Comparison of ENCODE assay signal across 8 cellular contexts in the genomic region with DNA sequence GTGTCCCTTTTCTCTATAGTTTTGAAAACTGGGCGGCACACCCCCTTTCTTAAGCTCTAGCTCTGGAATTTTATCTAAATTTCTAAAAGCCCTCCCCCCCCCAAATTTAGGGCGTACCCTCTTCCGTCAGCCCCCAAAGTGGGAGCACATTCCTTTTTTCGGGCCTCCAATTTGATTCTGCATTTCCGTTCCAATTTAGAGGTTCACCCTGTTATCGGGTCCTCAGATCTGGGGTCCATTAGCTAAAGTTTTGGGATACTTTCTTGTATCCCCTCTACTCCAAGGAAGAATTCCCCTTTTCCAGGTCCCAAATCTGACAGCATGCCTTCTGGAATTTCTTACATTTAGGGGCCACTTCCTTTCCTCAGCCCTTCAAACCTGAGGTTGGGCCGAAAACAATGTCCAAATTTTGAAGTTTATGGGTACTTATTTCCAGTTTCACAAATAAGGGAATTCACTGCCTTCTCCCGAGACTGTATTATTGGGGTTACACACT. TPM values are rescaled to one million over a fixed set of nuclear protein-coding genes. Genes with fewer than 3 reads are reported as not detected.
DNase-seq lines count a peak whose midpoint lies in the region; ATAC-seq and TF ChIP-seq lines count a peak whose summit lies in the region.

No MANE protein-coding gene starts in this region.

- peak; percentile 31 for DNase-seq in H7
- DNase-seq in WTC11 (ENCODE audit: low spot score): no peak
- DNase-seq in pons (ENCODE audit: low spot score): no peak
- no peak for DNase-seq in stimulated activated CD4-positive, alpha-beta T cell treated with anti-CD3 and anti-CD28 coated beads, Interleukin-1b, Interleukin-23, amount 100 ng/mL, for 48 hours
- no peak for DNase-seq in iPS-NIHi11 (ENCODE audit: low spot score)
- no peak for DNase-seq in H4 (ENCODE audit: low spot score)

- ATAC-seq in WTC11 (no peak), gastroesophageal sphincter (no peak)

- peak overlapping the region; percentile 91 for H3K4me3 Mint-ChIP-seq in WTC11

- peaks cover 8% of the 10 kb centered on the region for H3K36me3 Mint-ChIP-seq in WTC11

- peaks cover 20% of the 10 kb centered on the region for H3K27me3 Mint-ChIP-seq in WTC11 (ENCODE audit: low read depth)

- H3K36me3 ChIP-seq in H7 (replicated peaks; ENCODE audit: control insufficient read depth, insufficient read depth, low read length): peaks cover 4% of the 10 kb centered on the region; the same call in 1 of the 2 replicates
- no peaks in the 10 kb centered on the region for H3K36me3 ChIP-seq in gastroesophageal sphincter
- H3K36me3 ChIP-seq in skeletal muscle tissue (ENCODE audit: control insufficient read depth in 3 of 3, insufficient read depth in 3 of 3, low read length in 3 of 3): peaks cover 0 to 6% (median 0%) of the 10 kb centered on the region in 3 donors

- no peak for TF ChIP-seq EP300 in gastroesophageal sphincter (IDR thresholded peaks at IDR 0.05)

- peaks cover 7% of the 10 kb centered on the region for H3K9me3 Mint-ChIP-seq in WTC11

- H3K9ac ChIP-seq in skeletal muscle tissue (ENCODE audit: low read depth in 1 of 3, low read length in 3 of 3): peak overlapping the region; percentile 89 to 96 (median 93)

- POLR2A ChIA-PET in WTC11 (lab: Charles Lee): interaction anchor here (0.7 to 2.3 kb wide), 5 partner anchors 28 to 181 kb away, joined by 3 to 44 read pairs (median 7); a partner anchor contains a TSS

- CTCF ChIA-PET in WTC11 (lab: Charles Lee): interaction anchor here (0.5 to 4.7 kb wide), 3 partner anchors 30 to 1063 kb away, joined by 4 to 20 read pairs (median 5); a partner anchor contains a TSS

- H3K4me1 ChIP-seq in gastroesophageal sphincter: peaks cover 0 to 75% (median 46%) of the 10 kb centered on the region in 3 donors
- peaks cover 51 to 66% (median 62%) of the 10 kb centered on the region in 3 donors for H3K4me1 ChIP-seq in skeletal muscle tissue (ENCODE audit: control insufficient read depth in 3 of 3, insufficient read depth in 3 of 3, low read length in 3 of 3)

- WGBS in gastroesophageal sphincter (ENCODE audit: low coverage in 1 of 2), 2 donors: 6 to 21% methylated on average over 3 to 8 of the region's 8 CpGs

- peak overlapping the region; percentile 67 for H3K27ac Mint-ChIP-seq in WTC11

- peaks cover 6% of the 10 kb centered on the region for H3K27me3 ChIP-seq in H7 (ENCODE audit: control insufficient read depth, insufficient read depth, low read length)
- no peaks in the 10 kb centered on the region for H3K27me3 ChIP-seq in gastroesophageal sphincter
- no peaks in the 10 kb centered on the region for H3K27me3 ChIP-seq in skeletal muscle tissue (ENCODE audit: control insufficient read depth in 3 of 3, insufficient read depth in 3 of 3, low read length in 3 of 3)

- no peak for TF ChIP-seq POLR2A in gastroesophageal sphincter (IDR thresholded peaks at IDR 0.05)

- TF ChIP-seq CTCF in WTC11 (IDR thresholded peaks at IDR 0.05) (no peak), gastroesophageal sphincter (IDR thresholded peaks at IDR 0.05) (no peak)

- H3K9me3 ChIP-seq in gastroesophageal sphincter: no peaks in the 10 kb centered on the region
- H3K9me3 ChIP-seq in skeletal muscle tissue (ENCODE audit: control insufficient read depth in 3 of 3, low read length in 3 of 3): no peaks in the 10 kb centered on the region

- H3K4me1 Mint-ChIP-seq in WTC11: peaks cover 53% of the 10 kb centered on the region

- H3K4me3 ChIP-seq in H7 (ENCODE audit: insufficient read depth, low read depth, low read length) (peak overlapping the region; percentile 73), gastroesophageal sphincter (peak overlapping the region; percentile 74 to 89), skeletal muscle tissue (ENCODE audit: low read length in 3 of 3) (peak overlapping the region; percentile 90 to 97 (median 91))

- H3K27ac ChIP-seq in gastroesophageal sphincter: peak overlapping the region; percentile 94 to 99 (median 96)
- H3K27ac ChIP-seq in skeletal muscle tissue (ENCODE audit: low read depth, low read length): peak overlapping the region; percentile 91

TF ChIP-seq in WTC11, 78 proteins besides CTCF, POLR2A, EP300 and RAD21 (continues in another document):
- TF ChIP-seq MYBL2 (CRISPR knock-in tag; IDR thresholded peaks at IDR 0.05): no peak
- TF ChIP-seq RELA (CRISPR knock-in tag; IDR thresholded peaks at IDR 0.05; ENCODE audit: borderline replicate concordance): no peak
- TF ChIP-seq, protein P1, sequence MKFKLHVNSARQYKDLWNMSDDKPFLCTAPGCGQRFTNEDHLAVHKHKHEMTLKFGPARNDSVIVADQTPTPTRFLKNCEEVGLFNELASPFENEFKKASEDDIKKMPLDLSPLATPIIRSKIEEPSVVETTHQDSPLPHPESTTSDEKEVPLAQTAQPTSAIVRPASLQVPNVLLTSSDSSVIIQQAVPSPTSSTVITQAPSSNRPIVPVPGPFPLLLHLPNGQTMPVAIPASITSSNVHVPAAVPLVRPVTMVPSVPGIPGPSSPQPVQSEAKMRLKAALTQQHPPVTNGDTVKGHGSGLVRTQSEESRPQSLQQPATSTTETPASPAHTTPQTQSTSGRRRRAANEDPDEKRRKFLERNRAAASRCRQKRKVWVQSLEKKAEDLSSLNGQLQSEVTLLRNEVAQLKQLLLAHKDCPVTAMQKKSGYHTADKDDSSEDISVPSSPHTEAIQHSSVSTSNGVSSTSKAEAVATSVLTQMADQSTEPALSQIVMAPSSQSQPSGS (CRISPR knock-in tag; IDR thresholded peaks at IDR 0.05; ENCODE audit: borderline replicate concordance, low read depth): no peak
- TF ChIP-seq, protein P2, sequence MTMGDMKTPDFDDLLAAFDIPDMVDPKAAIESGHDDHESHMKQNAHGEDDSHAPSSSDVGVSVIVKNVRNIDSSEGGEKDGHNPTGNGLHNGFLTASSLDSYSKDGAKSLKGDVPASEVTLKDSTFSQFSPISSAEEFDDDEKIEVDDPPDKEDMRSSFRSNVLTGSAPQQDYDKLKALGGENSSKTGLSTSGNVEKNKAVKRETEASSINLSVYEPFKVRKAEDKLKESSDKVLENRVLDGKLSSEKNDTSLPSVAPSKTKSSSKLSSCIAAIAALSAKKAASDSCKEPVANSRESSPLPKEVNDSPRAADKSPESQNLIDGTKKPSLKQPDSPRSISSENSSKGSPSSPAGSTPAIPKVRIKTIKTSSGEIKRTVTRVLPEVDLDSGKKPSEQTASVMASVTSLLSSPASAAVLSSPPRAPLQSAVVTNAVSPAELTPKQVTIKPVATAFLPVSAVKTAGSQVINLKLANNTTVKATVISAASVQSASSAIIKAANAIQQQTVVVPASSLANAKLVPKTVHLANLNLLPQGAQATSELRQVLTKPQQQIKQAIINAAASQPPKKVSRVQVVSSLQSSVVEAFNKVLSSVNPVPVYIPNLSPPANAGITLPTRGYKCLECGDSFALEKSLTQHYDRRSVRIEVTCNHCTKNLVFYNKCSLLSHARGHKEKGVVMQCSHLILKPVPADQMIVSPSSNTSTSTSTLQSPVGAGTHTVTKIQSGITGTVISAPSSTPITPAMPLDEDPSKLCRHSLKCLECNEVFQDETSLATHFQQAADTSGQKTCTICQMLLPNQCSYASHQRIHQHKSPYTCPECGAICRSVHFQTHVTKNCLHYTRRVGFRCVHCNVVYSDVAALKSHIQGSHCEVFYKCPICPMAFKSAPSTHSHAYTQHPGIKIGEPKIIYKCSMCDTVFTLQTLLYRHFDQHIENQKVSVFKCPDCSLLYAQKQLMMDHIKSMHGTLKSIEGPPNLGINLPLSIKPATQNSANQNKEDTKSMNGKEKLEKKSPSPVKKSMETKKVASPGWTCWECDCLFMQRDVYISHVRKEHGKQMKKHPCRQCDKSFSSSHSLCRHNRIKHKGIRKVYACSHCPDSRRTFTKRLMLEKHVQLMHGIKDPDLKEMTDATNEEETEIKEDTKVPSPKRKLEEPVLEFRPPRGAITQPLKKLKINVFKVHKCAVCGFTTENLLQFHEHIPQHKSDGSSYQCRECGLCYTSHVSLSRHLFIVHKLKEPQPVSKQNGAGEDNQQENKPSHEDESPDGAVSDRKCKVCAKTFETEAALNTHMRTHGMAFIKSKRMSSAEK (CRISPR knock-in tag; IDR thresholded peaks at IDR 0.05; ENCODE audit: borderline replicate concordance): no peak
- no peak for TF ChIP-seq HMGA2 (CRISPR knock-in tag; IDR thresholded peaks at IDR 0.05)
- TF ChIP-seq, protein P3, sequence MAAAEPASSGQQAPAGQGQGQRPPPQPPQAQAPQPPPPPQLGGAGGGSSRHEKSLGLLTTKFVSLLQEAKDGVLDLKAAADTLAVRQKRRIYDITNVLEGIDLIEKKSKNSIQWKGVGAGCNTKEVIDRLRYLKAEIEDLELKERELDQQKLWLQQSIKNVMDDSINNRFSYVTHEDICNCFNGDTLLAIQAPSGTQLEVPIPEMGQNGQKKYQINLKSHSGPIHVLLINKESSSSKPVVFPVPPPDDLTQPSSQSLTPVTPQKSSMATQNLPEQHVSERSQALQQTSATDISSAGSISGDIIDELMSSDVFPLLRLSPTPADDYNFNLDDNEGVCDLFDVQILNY (CRISPR knock-in tag; IDR thresholded peaks at IDR 0.05): no peak

RNA-seq across cellular contexts. Expression of a gene that starts 0.8 kb away (rescaled TPM):
- 31.2 and 37.1 TPM in 2 replicates for total RNA-seq in H7 (2014; rRNA removed; shearing (Covaris generic))
- total RNA-seq in WTC11 (2021) (65.8 to 70.0 TPM (median 66.8 TPM) in 3 replicates), gastroesophageal sphincter (10 to 100 TPM; 42.0 to 55.9 (median 49.2) TPM), skeletal muscle tissue (26.6 TPM)
- total RNA-seq in H4 (2014; rRNA removed; shearing (Covaris generic)): 12.0 and 15.0 TPM in 2 replicates

RNA-seq across cellular contexts. Expression of a gene that starts 30.6 kb away (rescaled TPM):
- total RNA-seq in H7 (2014; rRNA removed; shearing (Covaris generic)): 181 and 224 TPM in 2 replicates
- 221 to 231 TPM (median 223 TPM) in 3 replicates for total RNA-seq in WTC11 (2021)
- total RNA-seq in gastroesophageal sphincter: 100 to 1,000 TPM; 159 to 369 (median 238) TPM
- total RNA-seq in skeletal muscle tissue: 407 TPM
- 162 and 164 TPM in 2 replicates for total RNA-seq in H4 (2014; rRNA removed; shearing (Covaris generic))
